Comparison of ENCODE assay signal across 38 cellular contexts in the genomic region with DNA sequence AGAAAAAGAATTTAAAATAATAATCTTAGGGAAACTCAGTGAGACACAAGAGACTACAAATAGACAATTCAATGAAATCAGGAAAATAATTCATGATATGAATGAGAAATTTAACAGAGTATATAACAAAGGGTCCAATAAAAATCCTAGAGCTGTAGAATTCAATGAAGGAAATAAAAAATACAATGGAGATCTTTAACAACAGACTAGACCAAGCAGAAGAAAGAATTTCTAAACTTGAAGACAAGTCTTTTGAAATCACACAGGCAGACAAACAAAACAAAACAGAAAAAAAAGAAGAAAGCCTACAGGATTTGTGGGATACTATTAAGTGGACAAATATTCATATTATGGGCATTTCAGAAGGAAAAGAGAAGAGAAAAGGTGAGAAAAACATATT. TPM values are rescaled to one million over a fixed set of nuclear protein-coding genes. Genes with fewer than 3 reads are reported as not detected.
"Had no signal": no experiment of that assay in that cellular context is flagged by ENCODE, and none has a peak within 500 bp of the region (broad histone marks: within the 10 kb centered on the region; RNA-seq: fewer than 3 reads in every experiment).

No MANE protein-coding gene starts in this region.

- H3K4me1 ChIP-seq: adrenal gland, ascending aorta, body of pancreas, breast epithelium had no signal

- H3K27ac ChIP-seq: adrenal gland, ascending aorta, body of pancreas, brain microvascular endothelial cell, breast epithelium, cardiac muscle cell had no signal

- H3K4me3 ChIP-seq: adrenal gland, ascending aorta, body of pancreas, breast epithelium, cardiac muscle cell had no signal

- ATAC-seq: activated naive CD4-positive, alpha-beta T cell treated with anti-CD3 and anti-CD28 coated beads, Interleukin-2, amount 50 U/mL, for 72 hours; activated naive CD8-positive, alpha-beta T cell treated with anti-CD3 and anti-CD28 coated beads, Interleukin-2, amount 50 U/mL, for 24 hours; activated T-cell treated with anti-CD3 and anti-CD28 coated beads, Interleukin-2, amount 50 U/mL, for 4 hours; activated T-cell treated with anti-CD3 and anti-CD28 coated beads, Interleukin-2, amount 50 U/mL, for 72 hours; activated T-helper 17 cell treated with anti-CD3 and anti-CD28 coated beads, Interleukin-2, amount 50 U/mL, for 72 hours; body of pancreas had no signal

- DNase-seq: activated effector memory CD4-positive, alpha-beta T cell treated with Interleukin-2 at 50 U/mL for 16 hours; activated gamma-delta T cell; activated gamma-delta T cell treated with Interleukin-2 at 50 U/mL for 16 hours; activated naive CD4-positive, alpha-beta T cell; activated naive CD4-positive, alpha-beta T cell treated with anti-CD3 and anti-CD28 coated beads for 36 hours; activated naive CD4-positive, alpha-beta T cell treated with anti-CD3 and anti-CD28 coated beads, Interleukin-2, amount 10 ng/mL, durations not matched to agents 7 days and 5 days; activated naive CD4-positive, alpha-beta T cell treated with anti-CD3 and anti-CD28 coated beads, Interleukin-2, amount 50 U/mL, for 16 hours; activated naive CD4-positive, alpha-beta T cell treated with Interleukin-2 at 50 U/mL for 16 hours; activated naive CD8-positive, alpha-beta T cell treated with anti-CD3 and anti-CD28 coated beads for 36 hours; activated naive CD8-positive, alpha-beta T cell treated with anti-CD3 and anti-CD28 coated beads, Interleukin-2, amount 10 ng/mL, durations not matched to agents 7 days and 5 days; activated naive CD8-positive, alpha-beta T cell treated with anti-CD3 and anti-CD28 coated beads, Interleukin-2, amount 50 U/mL, for 24 hours; activated T-cell treated with anti-CD3 and anti-CD28 coated beads, Interleukin-2, amount 50 U/mL, for 1 hour; activated T-cell treated with anti-CD3 and anti-CD28 coated beads, Interleukin-2, amount 50 U/mL, for 24 hours; activated T-cell treated with anti-CD3 and anti-CD28 coated beads, Interleukin-2, amount 50 U/mL, for 4 hours; activated T-cell treated with anti-CD3 and anti-CD28 coated beads, Interleukin-2, amount 50 U/mL, for 48 hours; activated T-cell treated with anti-CD3 and anti-CD28 coated beads, Interleukin-2, amount 50 U/mL, for 72 hours; adrenal gland; amniotic stem cell; amygdala; anterior cingulate cortex; aorta; body of pancreas; brain microvascular endothelial cell; caudate nucleus; central memory CD4-positive, alpha-beta T cell; cerebellar nuclear complex had no signal

- H3K9me3 ChIP-seq: adrenal gland, body of pancreas had no signal

- FAIRE-seq: bronchial epithelial cell had no signal

- H3K27me3 ChIP-seq: adrenal gland, ascending aorta, body of pancreas, breast epithelium, cardiac muscle cell had no signal

- H3K36me3 ChIP-seq: adrenal gland, ascending aorta, brain microvascular endothelial cell, breast epithelium, cardiac muscle cell had no signal

RNA-seq across cellular contexts. Expression of gene USP2, which starts 16.2 kb away (rescaled TPM):
- total RNA-seq: ascending aorta had no signal

RNA-seq across cellular contexts. Expression of gene THY1, which starts 25.2 kb away (rescaled TPM):
- total RNA-seq: activated naive CD4-positive, alpha-beta T cell treated with anti-CD3 and anti-CD28 coated beads, Interleukin-2, amount 50 U/mL, for 72 hours; activated naive CD8-positive, alpha-beta T cell treated with anti-CD3 and anti-CD28 coated beads, Interleukin-2, amount 10 ng/mL, durations not matched to agents 7 days and 5 days had no signal

RNA-seq across cellular contexts. Expression of gene MFRP, which starts 51.2 kb away (rescaled TPM):
- total RNA-seq: activated naive CD4-positive, alpha-beta T cell treated with anti-CD3 and anti-CD28 coated beads for 36 hours; activated naive CD4-positive, alpha-beta T cell treated with anti-CD3 and anti-CD28 coated beads, Interleukin-2, amount 50 U/mL, for 72 hours; activated naive CD8-positive, alpha-beta T cell treated with anti-CD3 and anti-CD28 coated beads for 36 hours; activated naive CD8-positive, alpha-beta T cell treated with anti-CD3 and anti-CD28 coated beads, Interleukin-2, amount 10 ng/mL, durations not matched to agents 7 days and 5 days; activated T-cell treated with anti-CD3 and anti-CD28 coated beads, Interleukin-2, amount 50 U/mL, for 4 hours; activated T-cell treated with anti-CD3 and anti-CD28 coated beads, Interleukin-2, amount 50 U/mL, for 72 hours; activated T-helper 1 cell treated with anti-CD3 and anti-CD28 coated beads, Interleukin-12 subunit alpha, Interleukin-12 subunit beta, Interleukin-2, Interleukin-4 antibody, amounts not matched to agents 30 ng/mL and 10 ng/mL and 1 ng/mL, durations not matched to agents 14 hours and 24 hours and 36 hours; activated T-helper 17 cell treated with anti-CD3 and anti-CD28 coated beads, Interleukin-2, amount 50 U/mL, for 72 hours; activated T-helper 2 cell treated with anti-CD3 and anti-CD28 coated beads, Interferon-gamma antibody, Interleukin-2, Interleukin-4, amounts not matched to agents 10 μg/mL and 5 μg/mL and 100 μg/mL, durations not matched to agents 14 hours and 24 hours and 36 hours; aorta; ascending aorta; astrocyte; bronchial epithelial cell; cardiac muscle cell; cardiac septum; cerebellum; chondrocyte had no signal
- polyA plus RNA-seq: adrenal gland, aorta, cardiac muscle cell had no signal

RNA-seq across cellular contexts. Expression of gene C1QTNF5, which starts 57.1 kb away (rescaled TPM):
- total RNA-seq: activated naive CD4-positive, alpha-beta T cell treated with anti-CD3 and anti-CD28 coated beads for 36 hours; activated naive CD4-positive, alpha-beta T cell treated with anti-CD3 and anti-CD28 coated beads, Interleukin-2, amount 50 U/mL, for 72 hours; activated naive CD8-positive, alpha-beta T cell treated with anti-CD3 and anti-CD28 coated beads for 36 hours; activated naive CD8-positive, alpha-beta T cell treated with anti-CD3 and anti-CD28 coated beads, Interleukin-2, amount 10 ng/mL, durations not matched to agents 7 days and 5 days; activated T-cell treated with anti-CD3 and anti-CD28 coated beads, Interleukin-2, amount 50 U/mL, for 4 hours; activated T-cell treated with anti-CD3 and anti-CD28 coated beads, Interleukin-2, amount 50 U/mL, for 72 hours; activated T-helper 1 cell treated with anti-CD3 and anti-CD28 coated beads, Interleukin-12 subunit alpha, Interleukin-12 subunit beta, Interleukin-2, Interleukin-4 antibody, amounts not matched to agents 30 ng/mL and 10 ng/mL and 1 ng/mL, durations not matched to agents 14 hours and 24 hours and 36 hours; activated T-helper 17 cell treated with anti-CD3 and anti-CD28 coated beads, Interleukin-2, amount 50 U/mL, for 72 hours; activated T-helper 2 cell treated with anti-CD3 and anti-CD28 coated beads, Interferon-gamma antibody, Interleukin-2, Interleukin-4, amounts not matched to agents 10 μg/mL and 5 μg/mL and 100 μg/mL, durations not matched to agents 14 hours and 24 hours and 36 hours had no signal
